ENCODE assay signal across 1 cellular context in the genomic region with DNA sequence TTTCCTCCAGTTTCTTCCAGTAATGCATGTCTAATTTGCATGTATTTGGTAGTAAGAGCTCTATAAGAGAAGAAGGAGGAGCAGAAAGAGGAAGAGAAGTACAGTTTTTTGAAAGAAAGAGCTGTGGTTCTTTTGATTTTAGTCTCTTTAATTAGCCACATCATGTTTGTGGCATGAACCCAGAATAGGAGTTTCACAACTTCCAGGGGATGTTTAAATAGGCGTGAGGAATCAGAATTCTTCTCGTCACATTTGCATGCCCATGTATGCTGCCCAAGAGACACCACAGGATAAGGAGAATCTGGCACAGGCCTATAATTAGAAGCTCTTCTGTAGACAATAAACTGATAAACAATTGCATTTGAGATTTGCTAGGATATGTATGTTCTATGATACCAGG.
TF ChIP-seq lines count a peak whose summit lies in the region.

No MANE protein-coding gene starts in this region.

TF ChIP-seq in GM23338, 12 proteins besides CTCF, POLR2A, EP300 and RAD21 (continued from another document):
- TF ChIP-seq, protein P1, sequence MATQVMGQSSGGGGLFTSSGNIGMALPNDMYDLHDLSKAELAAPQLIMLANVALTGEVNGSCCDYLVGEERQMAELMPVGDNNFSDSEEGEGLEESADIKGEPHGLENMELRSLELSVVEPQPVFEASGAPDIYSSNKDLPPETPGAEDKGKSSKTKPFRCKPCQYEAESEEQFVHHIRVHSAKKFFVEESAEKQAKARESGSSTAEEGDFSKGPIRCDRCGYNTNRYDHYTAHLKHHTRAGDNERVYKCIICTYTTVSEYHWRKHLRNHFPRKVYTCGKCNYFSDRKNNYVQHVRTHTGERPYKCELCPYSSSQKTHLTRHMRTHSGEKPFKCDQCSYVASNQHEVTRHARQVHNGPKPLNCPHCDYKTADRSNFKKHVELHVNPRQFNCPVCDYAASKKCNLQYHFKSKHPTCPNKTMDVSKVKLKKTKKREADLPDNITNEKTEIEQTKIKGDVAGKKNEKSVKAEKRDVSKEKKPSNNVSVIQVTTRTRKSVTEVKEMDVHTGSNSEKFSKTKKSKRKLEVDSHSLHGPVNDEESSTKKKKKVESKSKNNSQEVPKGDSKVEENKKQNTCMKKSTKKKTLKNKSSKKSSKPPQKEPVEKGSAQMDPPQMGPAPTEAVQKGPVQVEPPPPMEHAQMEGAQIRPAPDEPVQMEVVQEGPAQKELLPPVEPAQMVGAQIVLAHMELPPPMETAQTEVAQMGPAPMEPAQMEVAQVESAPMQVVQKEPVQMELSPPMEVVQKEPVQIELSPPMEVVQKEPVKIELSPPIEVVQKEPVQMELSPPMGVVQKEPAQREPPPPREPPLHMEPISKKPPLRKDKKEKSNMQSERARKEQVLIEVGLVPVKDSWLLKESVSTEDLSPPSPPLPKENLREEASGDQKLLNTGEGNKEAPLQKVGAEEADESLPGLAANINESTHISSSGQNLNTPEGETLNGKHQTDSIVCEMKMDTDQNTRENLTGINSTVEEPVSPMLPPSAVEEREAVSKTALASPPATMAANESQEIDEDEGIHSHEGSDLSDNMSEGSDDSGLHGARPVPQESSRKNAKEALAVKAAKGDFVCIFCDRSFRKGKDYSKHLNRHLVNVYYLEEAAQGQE (IDR thresholded peaks at IDR 0.05; ENCODE audit: unreplicated experiment): no peak
- TF ChIP-seq NANOG (IDR thresholded peaks at IDR 0.05; ENCODE audit: borderline replicate concordance): no peak
- TF ChIP-seq CREB1 (CRISPR knock-in tag; IDR thresholded peaks at IDR 0.05; ENCODE audit: low read depth): no peak
- no peak for TF ChIP-seq STAT1 (IDR thresholded peaks at IDR 0.05; ENCODE audit: unreplicated experiment)
- TF ChIP-seq POLR2AphosphoS5 (IDR thresholded peaks at IDR 0.05; ENCODE audit: low read depth): no peak
- TF ChIP-seq, protein P2, sequence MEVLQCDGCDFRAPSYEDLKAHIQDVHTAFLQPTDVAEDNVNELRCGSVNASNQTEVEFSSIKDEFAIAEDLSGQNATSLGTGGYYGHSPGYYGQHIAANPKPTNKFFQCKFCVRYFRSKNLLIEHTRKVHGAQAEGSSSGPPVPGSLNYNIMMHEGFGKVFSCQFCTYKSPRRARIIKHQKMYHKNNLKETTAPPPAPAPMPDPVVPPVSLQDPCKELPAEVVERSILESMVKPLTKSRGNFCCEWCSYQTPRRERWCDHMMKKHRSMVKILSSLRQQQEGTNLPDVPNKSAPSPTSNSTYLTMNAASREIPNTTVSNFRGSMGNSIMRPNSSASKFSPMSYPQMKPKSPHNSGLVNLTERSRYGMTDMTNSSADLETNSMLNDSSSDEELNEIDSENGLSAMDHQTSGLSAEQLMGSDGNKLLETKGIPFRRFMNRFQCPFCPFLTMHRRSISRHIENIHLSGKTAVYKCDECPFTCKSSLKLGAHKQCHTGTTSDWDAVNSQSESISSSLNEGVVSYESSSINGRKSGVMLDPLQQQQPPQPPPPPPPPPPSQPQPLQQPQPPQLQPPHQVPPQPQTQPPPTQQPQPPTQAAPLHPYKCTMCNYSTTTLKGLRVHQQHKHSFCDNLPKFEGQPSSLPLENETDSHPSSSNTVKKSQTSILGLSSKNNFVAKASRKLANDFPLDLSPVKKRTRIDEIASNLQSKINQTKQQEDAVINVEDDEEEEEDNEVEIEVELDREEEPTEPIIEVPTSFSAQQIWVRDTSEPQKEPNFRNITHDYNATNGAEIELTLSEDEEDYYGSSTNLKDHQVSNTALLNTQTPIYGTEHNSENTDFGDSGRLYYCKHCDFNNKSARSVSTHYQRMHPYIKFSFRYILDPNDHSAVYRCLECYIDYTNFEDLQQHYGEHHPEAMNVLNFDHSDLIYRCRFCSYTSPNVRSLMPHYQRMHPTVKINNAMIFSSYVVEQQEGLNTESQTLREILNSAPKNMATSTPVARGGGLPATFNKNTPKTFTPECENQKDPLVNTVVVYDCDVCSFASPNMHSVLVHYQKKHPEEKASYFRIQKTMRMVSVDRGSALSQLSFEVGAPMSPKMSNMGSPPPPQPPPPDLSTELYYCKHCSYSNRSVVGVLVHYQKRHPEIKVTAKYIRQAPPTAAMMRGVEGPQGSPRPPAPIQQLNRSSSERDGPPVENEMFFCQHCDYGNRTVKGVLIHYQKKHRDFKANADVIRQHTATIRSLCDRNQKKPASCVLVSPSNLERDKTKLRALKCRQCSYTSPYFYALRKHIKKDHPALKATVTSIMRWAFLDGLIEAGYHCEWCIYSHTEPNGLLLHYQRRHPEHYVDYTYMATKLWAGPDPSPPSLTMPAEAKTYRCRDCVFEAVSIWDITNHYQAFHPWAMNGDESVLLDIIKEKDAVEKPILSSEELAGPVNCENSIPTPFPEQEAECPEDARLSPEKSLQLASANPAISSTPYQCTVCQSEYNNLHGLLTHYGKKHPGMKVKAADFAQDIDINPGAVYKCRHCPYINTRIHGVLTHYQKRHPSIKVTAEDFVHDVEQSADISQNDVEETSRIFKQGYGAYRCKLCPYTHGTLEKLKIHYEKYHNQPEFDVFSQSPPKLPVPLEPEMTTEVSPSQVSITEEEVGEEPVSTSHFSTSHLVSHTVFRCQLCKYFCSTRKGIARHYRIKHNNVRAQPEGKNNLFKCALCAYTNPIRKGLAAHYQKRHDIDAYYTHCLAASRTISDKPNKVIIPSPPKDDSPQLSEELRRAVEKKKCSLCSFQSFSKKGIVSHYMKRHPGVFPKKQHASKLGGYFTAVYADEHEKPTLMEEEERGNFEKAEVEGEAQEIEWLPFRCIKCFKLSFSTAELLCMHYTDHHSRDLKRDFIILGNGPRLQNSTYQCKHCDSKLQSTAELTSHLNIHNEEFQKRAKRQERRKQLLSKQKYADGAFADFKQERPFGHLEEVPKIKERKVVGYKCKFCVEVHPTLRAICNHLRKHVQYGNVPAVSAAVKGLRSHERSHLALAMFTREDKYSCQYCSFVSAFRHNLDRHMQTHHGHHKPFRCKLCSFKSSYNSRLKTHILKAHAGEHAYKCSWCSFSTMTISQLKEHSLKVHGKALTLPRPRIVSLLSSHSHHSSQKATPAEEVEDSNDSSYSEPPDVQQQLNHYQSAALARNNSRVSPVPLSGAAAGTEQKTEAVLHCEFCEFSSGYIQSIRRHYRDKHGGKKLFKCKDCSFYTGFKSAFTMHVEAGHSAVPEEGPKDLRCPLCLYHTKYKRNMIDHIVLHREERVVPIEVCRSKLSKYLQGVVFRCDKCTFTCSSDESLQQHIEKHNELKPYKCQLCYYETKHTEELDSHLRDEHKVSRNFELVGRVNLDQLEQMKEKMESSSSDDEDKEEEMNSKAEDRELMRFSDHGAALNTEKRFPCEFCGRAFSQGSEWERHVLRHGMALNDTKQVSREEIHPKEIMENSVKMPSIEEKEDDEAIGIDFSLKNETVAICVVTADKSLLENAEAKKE (CRISPR knock-in tag; IDR thresholded peaks at IDR 0.05): no peak
- TF ChIP-seq, protein P3, sequence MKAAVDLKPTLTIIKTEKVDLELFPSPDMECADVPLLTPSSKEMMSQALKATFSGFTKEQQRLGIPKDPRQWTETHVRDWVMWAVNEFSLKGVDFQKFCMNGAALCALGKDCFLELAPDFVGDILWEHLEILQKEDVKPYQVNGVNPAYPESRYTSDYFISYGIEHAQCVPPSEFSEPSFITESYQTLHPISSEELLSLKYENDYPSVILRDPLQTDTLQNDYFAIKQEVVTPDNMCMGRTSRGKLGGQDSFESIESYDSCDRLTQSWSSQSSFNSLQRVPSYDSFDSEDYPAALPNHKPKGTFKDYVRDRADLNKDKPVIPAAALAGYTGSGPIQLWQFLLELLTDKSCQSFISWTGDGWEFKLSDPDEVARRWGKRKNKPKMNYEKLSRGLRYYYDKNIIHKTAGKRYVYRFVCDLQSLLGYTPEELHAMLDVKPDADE (IDR thresholded peaks at IDR 0.05): no peak
TF ChIP-seq in GM23338: peak in this region for 0.
